In the genomic region with DNA sequence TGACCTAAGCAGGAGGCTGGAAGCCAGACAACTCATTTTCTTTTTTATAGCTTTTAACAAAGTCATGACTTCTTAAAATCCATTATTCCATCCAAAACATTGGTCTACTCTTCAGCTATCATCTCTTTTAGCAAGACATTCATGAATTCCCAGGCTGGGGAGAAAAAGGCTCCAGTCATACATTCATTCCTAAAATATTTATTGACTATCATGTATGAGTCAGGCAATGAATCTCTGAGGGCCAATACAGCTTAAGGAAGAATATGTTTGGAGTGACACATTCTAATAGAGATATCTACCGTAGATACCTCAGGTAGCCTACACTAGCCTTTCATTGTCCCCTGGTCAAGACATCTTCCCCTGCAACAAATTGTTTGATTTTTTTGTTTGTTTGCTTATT, we compare ENCODE assay signal across 21 cellular contexts.
A peak's percentile ranks its signal among the peaks of the same experiment; 100 is the strongest.
DNase-seq lines count a peak whose midpoint lies in the region; TF ChIP-seq lines count a peak whose summit lies in the region.
"Had no signal": no experiment of that assay in that cellular context is flagged by ENCODE, and none has a peak within 500 bp of the region (broad histone marks: within the 10 kb centered on the region; RNA-seq: fewer than 3 reads in every experiment).

No MANE protein-coding gene starts in this region.

- TF ChIP-seq CTCF in HFFc6 (IDR thresholded peaks at IDR 0.05): no peak

- DNase-seq in AG08396 (ENCODE audit: low spot score) (peak; percentile 33), HFFc6 (peak; percentile 52), amniotic epithelial cell (ENCODE audit: low read depth) (peak; percentile 17), foreskin melanocyte (peak; percentile 29), dermis blood vessel endothelial cell (no peak), NCI-H187 (lab: John Stamatoyannopoulos, UW) (no peak), midbrain (lab: John Stamatoyannopoulos, UW) (no peak), amygdala (lab: John Stamatoyannopoulos, UW) (no peak)
- DNase-seq: ACHN; activated B cell treated with CpG ODN at 0.5 μM for 24 hours; activated CD8-positive, alpha-beta T cell treated with anti-CD3 and anti-CD28 coated beads for 36 hours; activated naive CD4-positive, alpha-beta T cell treated with anti-CD3 and anti-CD28 coated beads, Interleukin-2, amount 10 ng/mL, durations not matched to agents 7 days and 5 days; activated T-cell treated with anti-CD3 and anti-CD28 coated beads, Interleukin-2, amount 50 U/mL, for 24 hours; CD4-positive, alpha-beta memory T cell; DMS53; glutamatergic neuron; left ventricle myocardium superior; NCI-H1436; NCI-H82; stimulated activated CD4-positive, alpha-beta T cell treated with anti-CD3 and anti-CD28 coated beads, Interleukin-4, amount 100 ng/mL, for 1 hour; stomach had no signal

- H3K27ac Mint-ChIP-seq in HFFc6: no peak overlapping the region
- H3K27ac Mint-ChIP-seq: activated B cell treated with CpG ODN at 0.5 μM for 24 hours; activated CD8-positive, alpha-beta T cell treated with anti-CD3 and anti-CD28 coated beads for 36 hours; activated naive CD4-positive, alpha-beta T cell treated with anti-CD3 and anti-CD28 coated beads, Interleukin-2, amount 10 ng/mL, durations not matched to agents 7 days and 5 days; activated T-cell treated with anti-CD3 and anti-CD28 coated beads, Interleukin-2, amount 50 U/mL, for 24 hours; CD4-positive, alpha-beta memory T cell had no signal

- H3K4me1 Mint-ChIP-seq in HFFc6 (ENCODE audit: low read depth): peaks cover 24% of the 10 kb centered on the region
- H3K4me1 Mint-ChIP-seq: activated B cell treated with CpG ODN at 0.5 μM for 24 hours; activated naive CD4-positive, alpha-beta T cell treated with anti-CD3 and anti-CD28 coated beads, Interleukin-2, amount 10 ng/mL, durations not matched to agents 7 days and 5 days; CD4-positive, alpha-beta memory T cell had no signal

- peaks cover 22% of the 10 kb centered on the region for H3K36me3 Mint-ChIP-seq in HFFc6 (ENCODE audit: low read depth)
- H3K36me3 Mint-ChIP-seq: activated naive CD4-positive, alpha-beta T cell treated with anti-CD3 and anti-CD28 coated beads, Interleukin-2, amount 10 ng/mL, durations not matched to agents 7 days and 5 days had no signal

- H3K9me3 Mint-ChIP-seq in HFFc6: peaks cover 26% of the 10 kb centered on the region

- H3K27me3 Mint-ChIP-seq in HFFc6 (ENCODE audit: insufficient read depth): no peaks in the 10 kb centered on the region; the same call in 1 of the 2 replicates
- H3K27me3 Mint-ChIP-seq: activated B cell treated with CpG ODN at 0.5 μM for 24 hours; activated CD8-positive, alpha-beta T cell treated with anti-CD3 and anti-CD28 coated beads for 36 hours; activated naive CD4-positive, alpha-beta T cell treated with anti-CD3 and anti-CD28 coated beads, Interleukin-2, amount 10 ng/mL, durations not matched to agents 7 days and 5 days; activated T-cell treated with anti-CD3 and anti-CD28 coated beads, Interleukin-2, amount 50 U/mL, for 24 hours; CD4-positive, alpha-beta memory T cell had no signal

- no peak overlapping the region for H3K4me3 Mint-ChIP-seq in HFFc6
- H3K4me3 Mint-ChIP-seq: activated B cell treated with CpG ODN at 0.5 μM for 24 hours; activated CD8-positive, alpha-beta T cell treated with anti-CD3 and anti-CD28 coated beads for 36 hours; activated naive CD4-positive, alpha-beta T cell treated with anti-CD3 and anti-CD28 coated beads, Interleukin-2, amount 10 ng/mL, durations not matched to agents 7 days and 5 days; activated T-cell treated with anti-CD3 and anti-CD28 coated beads, Interleukin-2, amount 50 U/mL, for 24 hours; CD4-positive, alpha-beta memory T cell had no signal

Comparison
In these comparisons a context has a peak if more than half of its experiments do, and no peak if none do; other contexts are left out.
1. DNase-seq: peak in AG08396 (single experiment), HFFc6 (single experiment), amniotic epithelial cell (single experiment) and foreskin melanocyte (single experiment); none in dermis blood vessel endothelial cell (single experiment), NCI-H187 (0 of 2), midbrain (single experiment) and amygdala (0 of 56).